In the genomic region with DNA sequence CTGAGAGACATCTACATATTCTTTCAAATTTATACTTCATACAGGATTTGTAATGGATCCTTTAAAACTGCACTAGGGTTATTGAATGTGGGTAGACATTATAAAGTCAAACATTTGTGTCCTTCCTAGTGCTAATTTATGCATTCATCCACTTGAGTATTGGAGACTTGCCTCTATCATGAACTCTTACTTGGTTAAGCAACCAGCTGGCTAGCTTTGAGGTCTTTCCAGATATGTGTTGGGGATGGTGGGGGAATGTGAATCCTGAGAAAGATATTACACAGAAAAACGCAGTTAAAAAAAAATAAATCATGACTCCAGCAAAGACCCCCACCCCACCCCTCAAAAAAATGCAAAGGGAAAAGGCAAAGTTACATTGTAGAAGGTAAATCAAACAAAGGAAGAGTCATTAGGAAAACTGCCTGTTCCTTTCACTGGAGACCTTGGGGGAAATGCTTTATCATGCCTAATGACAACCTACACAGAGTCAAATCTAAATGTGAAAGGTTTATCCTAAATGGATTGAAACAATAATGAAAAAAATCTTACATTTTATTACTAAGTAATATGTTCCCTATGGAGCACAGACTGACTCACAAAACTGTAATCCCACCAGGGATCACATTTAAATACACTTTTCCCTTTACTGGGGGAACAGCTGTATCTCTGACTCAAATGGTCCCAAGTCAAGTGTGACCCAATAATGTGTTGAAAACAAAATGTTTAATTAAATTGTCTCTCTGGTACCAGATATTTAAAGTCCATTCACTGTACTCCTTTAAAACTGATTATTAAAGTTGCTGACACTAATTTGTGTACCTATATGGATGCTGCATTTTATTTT, we compare ENCODE assay signal across 20 cellular contexts.
"Had no signal": no experiment of that assay in that cellular context is flagged by ENCODE, and none has a peak within 500 bp of the region (broad histone marks: within the 10 kb centered on the region; RNA-seq: fewer than 3 reads in every experiment).

No MANE protein-coding gene starts in this region.

- H3K27ac Mint-ChIP-seq: activated naive CD8-positive, alpha-beta T cell treated with anti-CD3 and anti-CD28 coated beads for 36 hours; activated T-helper 17 cell treated with anti-CD3 and anti-CD28 coated beads, Interleukin-2, amount 50 U/mL, for 72 hours; stimulated activated effector memory CD8-positive, alpha-beta T cell treated with anti-CD3 and anti-CD28 coated beads, Interleukin-12 subunit alpha, Interleukin-12 subunit beta, amount 100 ng/mL, for 72 hours had no signal

- H3K4me3 Mint-ChIP-seq: activated naive CD8-positive, alpha-beta T cell treated with anti-CD3 and anti-CD28 coated beads for 36 hours; activated T-helper 17 cell treated with anti-CD3 and anti-CD28 coated beads, Interleukin-2, amount 50 U/mL, for 72 hours; stimulated activated effector memory CD8-positive, alpha-beta T cell treated with anti-CD3 and anti-CD28 coated beads, Interleukin-12 subunit alpha, Interleukin-12 subunit beta, amount 100 ng/mL, for 72 hours had no signal

- H3K9me3 Mint-ChIP-seq: activated naive CD8-positive, alpha-beta T cell treated with anti-CD3 and anti-CD28 coated beads for 36 hours had no signal

- H3K27me3 Mint-ChIP-seq: activated naive CD8-positive, alpha-beta T cell treated with anti-CD3 and anti-CD28 coated beads for 36 hours; activated T-helper 17 cell treated with anti-CD3 and anti-CD28 coated beads, Interleukin-2, amount 50 U/mL, for 72 hours had no signal

- H3K4me1 ChIP-seq: left lung, right lobe of liver, upper lobe of right lung had no signal

- H3K4me1 Mint-ChIP-seq: activated naive CD8-positive, alpha-beta T cell treated with anti-CD3 and anti-CD28 coated beads for 36 hours; activated T-helper 17 cell treated with anti-CD3 and anti-CD28 coated beads, Interleukin-2, amount 50 U/mL, for 72 hours; stimulated activated effector memory CD8-positive, alpha-beta T cell treated with anti-CD3 and anti-CD28 coated beads, Interleukin-12 subunit alpha, Interleukin-12 subunit beta, amount 100 ng/mL, for 72 hours had no signal

- H3K9me3 ChIP-seq: ovary, upper lobe of right lung had no signal

- H3K36me3 ChIP-seq: left lung, ovary, right lobe of liver, upper lobe of right lung had no signal

- H3K27me3 ChIP-seq: hepatocyte, left lung, ovary, right lobe of liver, upper lobe of right lung had no signal

- H3K36me3 Mint-ChIP-seq: activated naive CD8-positive, alpha-beta T cell treated with anti-CD3 and anti-CD28 coated beads for 36 hours; stimulated activated effector memory CD8-positive, alpha-beta T cell treated with anti-CD3 and anti-CD28 coated beads, Interleukin-12 subunit alpha, Interleukin-12 subunit beta, amount 100 ng/mL, for 72 hours had no signal

- H3K4me3 ChIP-seq: hepatocyte, left lung, ovary, right lobe of liver, upper lobe of right lung had no signal

- H3K27ac ChIP-seq: hepatocyte, left lung, ovary, right lobe of liver, upper lobe of right lung, VCaP had no signal

- DNase-seq: activated CD4-positive, alpha-beta T cell treated with anti-CD3 and anti-CD28 coated beads for 1 hour; activated CD4-positive, alpha-beta T cell treated with anti-CD3 and anti-CD28 coated beads, Interleukin-2, amount 50 U/mL, for 48 hours; activated naive CD4-positive, alpha-beta T cell; activated naive CD8-positive, alpha-beta T cell treated with anti-CD3 and anti-CD28 coated beads for 36 hours; amniotic stem cell; effector CD4-positive, alpha-beta T cell; kidney; left lung; mammary epithelial cell; midbrain; ovary; right lobe of liver; stimulated activated CD4-positive, alpha-beta T cell treated with anti-CD3 and anti-CD28 coated beads, Interleukin-4, amount 100 ng/mL, for 24 hours; T-helper 2 cell; upper lobe of right lung had no signal

- ATAC-seq: activated T-helper 17 cell treated with anti-CD3 and anti-CD28 coated beads, Interleukin-2, amount 50 U/mL, for 72 hours; esophagus mucosa; left lung; stimulated activated effector memory CD8-positive, alpha-beta T cell treated with anti-CD3 and anti-CD28 coated beads, Interleukin-12 subunit alpha, Interleukin-12 subunit beta, amount 100 ng/mL, for 72 hours; upper lobe of right lung had no signal
